In genomic region chr9:129610473-129611301, GRCh38 we compare ENCODE assay signal across 9 cellular contexts. TPM values are rescaled to one million over a fixed set of nuclear protein-coding genes. Genes with fewer than 3 reads are reported as not detected.
DNase-seq lines count a peak whose midpoint lies in the region; ATAC-seq and TF ChIP-seq lines count a peak whose summit lies in the region.
"Had no signal": no experiment of that assay in that cellular context is flagged by ENCODE, and none has a peak within 500 bp of the region (broad histone marks: within the 10 kb centered on the region; RNA-seq: fewer than 3 reads in every experiment).

No MANE protein-coding gene starts in this region.

- no peaks in the 10 kb centered on the region for H3K9me3 Mint-ChIP-seq in mesothelial cell of epicardium

- no peak overlapping the region for H3K4me3 ChIP-seq in endocrine pancreas (ENCODE audit: control insufficient read depth, insufficient read depth, low read length)

- ATAC-seq in HG02678 (IDR thresholded peaks at IDR 0.05; ENCODE audit: unreplicated experiment), result peak; percentile 50
- ATAC-seq in HG02981 (IDR thresholded peaks at IDR 0.05; ENCODE audit: unreplicated experiment), result no peak

- no peaks in the 10 kb centered on the region for H3K9me3 ChIP-seq in endocrine pancreas (ENCODE audit: control insufficient read depth, low read length)

- peak overlapping the region; percentile 32 for H3K9ac ChIP-seq in endocrine pancreas (ENCODE audit: control insufficient read depth, insufficient read depth, low read length)

- H3K27me3 ChIP-seq in endocrine pancreas (ENCODE audit: control insufficient read depth, insufficient read depth, low read length), result no peaks in the 10 kb centered on the region

- no peaks in the 10 kb centered on the region for H3K36me3 Mint-ChIP-seq in mesothelial cell of epicardium

- no peaks in the 10 kb centered on the region for H3K36me3 ChIP-seq in endocrine pancreas (ENCODE audit: control insufficient read depth, insufficient read depth, low read length)

- peak overlapping the region; percentile 92 for H3K27ac Mint-ChIP-seq in mesothelial cell of epicardium

- peak; percentile 95 for TF ChIP-seq CTCF in mesothelial cell of epicardium (IDR thresholded peaks at IDR 0.05; ENCODE audit: unreplicated experiment)

- H3K4me1 ChIP-seq in endocrine pancreas (ENCODE audit: control insufficient read depth, insufficient read depth, low read length), result no peaks in the 10 kb centered on the region

- H3K4me1 Mint-ChIP-seq in mesothelial cell of epicardium, result peaks cover 24% of the 10 kb centered on the region

- H3K27me3 Mint-ChIP-seq in mesothelial cell of epicardium (ENCODE audit: low read depth), result no peaks in the 10 kb centered on the region

- DNase-seq in DMS79 treated with DMSO at 0.1 percent for 48 hours (lab: John Stamatoyannopoulos, UW) (peak; percentile 26), NOMO-1 treated with DMSO at 0.1 percent for 48 hours (lab: John Stamatoyannopoulos, UW; ENCODE audit: unreplicated experiment) (peak; percentile 53), mesothelial cell of epicardium (ENCODE audit: low spot score in 2 of 2, unreplicated experiment in 2 of 2) (peak; percentile 67 to 89)
- peak; percentile 76 for DNase-seq in activated CD8-positive, alpha-beta memory T cell treated with anti-CD3 and anti-CD28 coated beads, Interleukin-2, amount 50 U/mL, for 4 hours
- peak; percentile 55 to 61 for DNase-seq in stimulated activated CD8-positive, alpha-beta memory T cell treated with anti-CD3 and anti-CD28 coated beads, Interleukin-2, amount 100 ng/mL, for 1 hour (ENCODE audit: low read depth in 2 of 2)

- H3K4me3 Mint-ChIP-seq in mesothelial cell of epicardium, result peak overlapping the region; percentile 79

RNA-seq across cellular contexts. Expression of gene C9orf50, which starts 10.2 kb away (rescaled TPM):
- total RNA-seq in mesothelial cell of epicardium, result 0.23 to 0.87 TPM (median 0.69 TPM) in 3 replicates
- total RNA-seq: lower leg skin had no signal

RNA-seq across cellular contexts. Expression of gene NTMT1, which starts 15.3 kb away (rescaled TPM):
- total RNA-seq in mesothelial cell of epicardium, result 30.7 to 33.3 TPM (median 33.0 TPM) in 3 replicates

RNA-seq across cellular contexts. Expression of gene ASB6, which starts 31.3 kb away (rescaled TPM):
- 24.5 to 26.2 TPM (median 24.6 TPM) in 3 replicates for total RNA-seq in mesothelial cell of epicardium

RNA-seq across cellular contexts. Expression of gene PRRX2, which starts 54.8 kb away (rescaled TPM):
- 7.5 to 10.1 TPM (median 8.7 TPM) in 3 replicates for total RNA-seq in mesothelial cell of epicardium

Comparison
In these comparisons a context has a peak if more than half of its experiments do, and no peak if none do; other contexts are left out.
1. DNase-seq: peak in every context shown above with its lines; median percentile 78 in mesothelial cell of epicardium; 76 in activated CD8-positive, alpha-beta memory T cell treated with anti-CD3 and anti-CD28 coated beads, Interleukin-2, amount 50 U/mL, for 4 hours; 58 in stimulated activated CD8-positive, alpha-beta memory T cell treated with anti-CD3 and anti-CD28 coated beads, Interleukin-2, amount 100 ng/mL, for 1 hour; 53 in NOMO-1 treated with DMSO at 0.1 percent for 48 hours; 26 in DMS79 treated with DMSO at 0.1 percent for 48 hours.